Comparison of ENCODE assay signal across 1 cellular context in genomic region chr9:127779136-127779981, GRCh38.
A peak's percentile ranks its signal among the peaks of the same experiment; 100 is the strongest.
TF ChIP-seq lines count a peak whose summit lies in the region.

No MANE protein-coding gene starts in this region.

TF ChIP-seq in GM12878, 131 proteins besides CTCF, POLR2A, EP300 and RAD21 (continues in another document):
- TF ChIP-seq TBL1XR1 (IDR thresholded peaks at IDR 0.05; ENCODE audit: low read depth, low read length) = 0 out of 2 replicates have a peak, but pooled peaks have one; percentile 23
- TF ChIP-seq, protein P1, sequence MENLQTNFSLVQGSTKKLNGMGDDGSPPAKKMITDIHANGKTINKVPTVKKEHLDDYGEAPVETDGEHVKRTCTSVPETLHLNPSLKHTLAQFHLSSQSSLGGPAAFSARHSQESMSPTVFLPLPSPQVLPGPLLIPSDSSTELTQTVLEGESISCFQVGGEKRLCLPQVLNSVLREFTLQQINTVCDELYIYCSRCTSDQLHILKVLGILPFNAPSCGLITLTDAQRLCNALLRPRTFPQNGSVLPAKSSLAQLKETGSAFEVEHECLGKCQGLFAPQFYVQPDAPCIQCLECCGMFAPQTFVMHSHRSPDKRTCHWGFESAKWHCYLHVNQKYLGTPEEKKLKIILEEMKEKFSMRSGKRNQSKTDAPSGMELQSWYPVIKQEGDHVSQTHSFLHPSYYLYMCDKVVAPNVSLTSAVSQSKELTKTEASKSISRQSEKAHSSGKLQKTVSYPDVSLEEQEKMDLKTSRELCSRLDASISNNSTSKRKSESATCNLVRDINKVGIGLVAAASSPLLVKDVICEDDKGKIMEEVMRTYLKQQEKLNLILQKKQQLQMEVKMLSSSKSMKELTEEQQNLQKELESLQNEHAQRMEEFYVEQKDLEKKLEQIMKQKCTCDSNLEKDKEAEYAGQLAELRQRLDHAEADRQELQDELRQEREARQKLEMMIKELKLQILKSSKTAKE (IDR thresholded peaks at IDR 0.05; ENCODE audit: low read depth, poor library complexity, severe bottlenecking) = peak; percentile 34
- no peak for TF ChIP-seq HCFC1 (IDR thresholded peaks at IDR 0.05; ENCODE audit: low read length)
- TF ChIP-seq USF2 (IDR thresholded peaks at IDR 0.05; ENCODE audit: borderline replicate concordance, low read depth, low read length) = no peak
- TF ChIP-seq, protein P2, sequence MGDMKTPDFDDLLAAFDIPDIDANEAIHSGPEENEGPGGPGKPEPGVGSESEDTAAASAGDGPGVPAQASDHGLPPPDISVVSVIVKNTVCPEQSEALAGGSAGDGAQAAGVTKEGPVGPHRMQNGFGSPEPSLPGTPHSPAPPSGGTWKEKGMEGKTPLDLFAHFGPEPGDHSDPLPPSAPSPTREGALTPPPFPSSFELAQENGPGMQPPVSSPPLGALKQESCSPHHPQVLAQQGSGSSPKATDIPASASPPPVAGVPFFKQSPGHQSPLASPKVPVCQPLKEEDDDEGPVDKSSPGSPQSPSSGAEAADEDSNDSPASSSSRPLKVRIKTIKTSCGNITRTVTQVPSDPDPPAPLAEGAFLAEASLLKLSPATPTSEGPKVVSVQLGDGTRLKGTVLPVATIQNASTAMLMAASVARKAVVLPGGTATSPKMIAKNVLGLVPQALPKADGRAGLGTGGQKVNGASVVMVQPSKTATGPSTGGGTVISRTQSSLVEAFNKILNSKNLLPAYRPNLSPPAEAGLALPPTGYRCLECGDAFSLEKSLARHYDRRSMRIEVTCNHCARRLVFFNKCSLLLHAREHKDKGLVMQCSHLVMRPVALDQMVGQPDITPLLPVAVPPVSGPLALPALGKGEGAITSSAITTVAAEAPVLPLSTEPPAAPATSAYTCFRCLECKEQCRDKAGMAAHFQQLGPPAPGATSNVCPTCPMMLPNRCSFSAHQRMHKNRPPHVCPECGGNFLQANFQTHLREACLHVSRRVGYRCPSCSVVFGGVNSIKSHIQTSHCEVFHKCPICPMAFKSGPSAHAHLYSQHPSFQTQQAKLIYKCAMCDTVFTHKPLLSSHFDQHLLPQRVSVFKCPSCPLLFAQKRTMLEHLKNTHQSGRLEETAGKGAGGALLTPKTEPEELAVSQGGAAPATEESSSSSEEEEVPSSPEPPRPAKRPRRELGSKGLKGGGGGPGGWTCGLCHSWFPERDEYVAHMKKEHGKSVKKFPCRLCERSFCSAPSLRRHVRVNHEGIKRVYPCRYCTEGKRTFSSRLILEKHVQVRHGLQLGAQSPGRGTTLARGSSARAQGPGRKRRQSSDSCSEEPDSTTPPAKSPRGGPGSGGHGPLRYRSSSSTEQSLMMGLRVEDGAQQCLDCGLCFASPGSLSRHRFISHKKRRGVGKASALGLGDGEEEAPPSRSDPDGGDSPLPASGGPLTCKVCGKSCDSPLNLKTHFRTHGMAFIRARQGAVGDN (IDR thresholded peaks at IDR 0.05) = peak; percentile 60; the same call in 1 of the 2 replicates
- TF ChIP-seq ATF7 (IDR thresholded peaks at IDR 0.05; ENCODE audit: low read depth) = peak; percentile 60
- no peak for TF ChIP-seq ZBTB11 (CRISPR knock-in tag; IDR thresholded peaks at IDR 0.05)
- no peak for TF ChIP-seq LARP7 (IDR thresholded peaks at IDR 0.05)
- TF ChIP-seq SP1 (IDR thresholded peaks at IDR 0.05; ENCODE audit: low read depth, low read length) = no peak
- TF ChIP-seq BHLHE40 (IDR thresholded peaks at IDR 0.05; ENCODE audit: borderline replicate concordance in 1 of 2, low read depth in 2 of 2, low read length in 1 of 2) = peak; percentile 50 to 64; a peak in 2 of 4 replicates
- no peak for TF ChIP-seq CBFB (IDR thresholded peaks at IDR 0.05; ENCODE audit: low read depth)
- no peak for TF ChIP-seq MEF2A (IDR thresholded peaks at IDR 0.05; ENCODE audit: insufficient read depth, low read depth, low read length)
- TF ChIP-seq, protein P3, sequence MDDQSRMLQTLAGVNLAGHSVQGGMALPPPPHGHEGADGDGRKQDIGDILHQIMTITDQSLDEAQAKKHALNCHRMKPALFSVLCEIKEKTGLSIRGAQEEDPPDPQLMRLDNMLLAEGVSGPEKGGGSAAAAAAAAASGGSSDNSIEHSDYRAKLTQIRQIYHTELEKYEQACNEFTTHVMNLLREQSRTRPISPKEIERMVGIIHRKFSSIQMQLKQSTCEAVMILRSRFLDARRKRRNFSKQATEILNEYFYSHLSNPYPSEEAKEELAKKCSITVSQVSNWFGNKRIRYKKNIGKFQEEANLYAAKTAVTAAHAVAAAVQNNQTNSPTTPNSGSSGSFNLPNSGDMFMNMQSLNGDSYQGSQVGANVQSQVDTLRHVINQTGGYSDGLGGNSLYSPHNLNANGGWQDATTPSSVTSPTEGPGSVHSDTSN (IDR thresholded peaks at IDR 0.05; ENCODE audit: insufficient replicate concordance, low read depth, low read length) = peak; percentile 59
- peak; percentile 53 for TF ChIP-seq MXI1 (IDR thresholded peaks at IDR 0.05; ENCODE audit: low read depth, low read length)
- no peak for TF ChIP-seq GABPA (IDR thresholded peaks at IDR 0.05; ENCODE audit: low read depth)
- TF ChIP-seq TCF12 (IDR thresholded peaks at IDR 0.05; ENCODE audit: low read depth, low read length) = peak; percentile 85
- TF ChIP-seq ZZZ3 (IDR thresholded peaks at IDR 0.05; ENCODE audit: control insufficient read depth, insufficient read length, low read depth) = no peak
- TF ChIP-seq YBX1 (IDR thresholded peaks at IDR 0.05) = no peak
- TF ChIP-seq CBX3 (IDR thresholded peaks at IDR 0.05; ENCODE audit: borderline replicate concordance, low read depth) = no peak
- TF ChIP-seq NR2F1 (conservative IDR thresholded peaks at IDR 0.05) = peak; percentile 23; the same call in 1 of the 2 replicates
- TF ChIP-seq, protein P4, sequence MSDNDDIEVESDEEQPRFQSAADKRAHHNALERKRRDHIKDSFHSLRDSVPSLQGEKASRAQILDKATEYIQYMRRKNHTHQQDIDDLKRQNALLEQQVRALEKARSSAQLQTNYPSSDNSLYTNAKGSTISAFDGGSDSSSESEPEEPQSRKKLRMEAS (IDR thresholded peaks at IDR 0.05; ENCODE audit: low read depth, low read length) = peak; percentile 56; the same call in 1 of the 2 replicates
- TF ChIP-seq DPF2 (IDR thresholded peaks at IDR 0.05) = no peak; the same call in 1 of the 2 replicates
- no peak for TF ChIP-seq STAT3 (IDR thresholded peaks at IDR 0.05; ENCODE audit: low read depth, low read length)
- no peak for TF ChIP-seq EZH2 (IDR thresholded peaks at IDR 0.05; ENCODE audit: borderline replicate concordance, control insufficient read depth, low read depth, low read length)
- TF ChIP-seq SREBF2 (IDR thresholded peaks at IDR 0.05; ENCODE audit: low read length) = no peak
- 0 out of 2 replicates have a peak, but pooled peaks have one; percentile 31 for TF ChIP-seq HDGF (IDR thresholded peaks at IDR 0.05)
- TF ChIP-seq, protein P5, sequence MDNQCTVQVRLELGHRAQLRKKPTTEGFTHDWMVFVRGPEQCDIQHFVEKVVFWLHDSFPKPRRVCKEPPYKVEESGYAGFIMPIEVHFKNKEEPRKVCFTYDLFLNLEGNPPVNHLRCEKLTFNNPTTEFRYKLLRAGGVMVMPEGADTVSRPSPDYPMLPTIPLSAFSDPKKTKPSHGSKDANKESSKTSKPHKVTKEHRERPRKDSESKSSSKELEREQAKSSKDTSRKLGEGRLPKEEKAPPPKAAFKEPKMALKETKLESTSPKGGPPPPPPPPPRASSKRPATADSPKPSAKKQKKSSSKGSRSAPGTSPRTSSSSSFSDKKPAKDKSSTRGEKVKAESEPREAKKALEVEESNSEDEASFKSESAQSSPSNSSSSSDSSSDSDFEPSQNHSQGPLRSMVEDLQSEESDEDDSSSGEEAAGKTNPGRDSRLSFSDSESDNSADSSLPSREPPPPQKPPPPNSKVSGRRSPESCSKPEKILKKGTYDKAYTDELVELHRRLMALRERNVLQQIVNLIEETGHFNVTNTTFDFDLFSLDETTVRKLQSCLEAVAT (IDR thresholded peaks at IDR 0.05) = peak; percentile 36; the same call in 1 of the 2 replicates
- no peak for TF ChIP-seq ZBTB33 (IDR thresholded peaks at IDR 0.05)
- TF ChIP-seq JUND (IDR thresholded peaks at IDR 0.05; ENCODE audit: low read depth, low read length) = no peak
- TF ChIP-seq RUNX3 (IDR thresholded peaks at IDR 0.05; ENCODE audit: low read length) = no peak
- TF ChIP-seq, protein P6, sequence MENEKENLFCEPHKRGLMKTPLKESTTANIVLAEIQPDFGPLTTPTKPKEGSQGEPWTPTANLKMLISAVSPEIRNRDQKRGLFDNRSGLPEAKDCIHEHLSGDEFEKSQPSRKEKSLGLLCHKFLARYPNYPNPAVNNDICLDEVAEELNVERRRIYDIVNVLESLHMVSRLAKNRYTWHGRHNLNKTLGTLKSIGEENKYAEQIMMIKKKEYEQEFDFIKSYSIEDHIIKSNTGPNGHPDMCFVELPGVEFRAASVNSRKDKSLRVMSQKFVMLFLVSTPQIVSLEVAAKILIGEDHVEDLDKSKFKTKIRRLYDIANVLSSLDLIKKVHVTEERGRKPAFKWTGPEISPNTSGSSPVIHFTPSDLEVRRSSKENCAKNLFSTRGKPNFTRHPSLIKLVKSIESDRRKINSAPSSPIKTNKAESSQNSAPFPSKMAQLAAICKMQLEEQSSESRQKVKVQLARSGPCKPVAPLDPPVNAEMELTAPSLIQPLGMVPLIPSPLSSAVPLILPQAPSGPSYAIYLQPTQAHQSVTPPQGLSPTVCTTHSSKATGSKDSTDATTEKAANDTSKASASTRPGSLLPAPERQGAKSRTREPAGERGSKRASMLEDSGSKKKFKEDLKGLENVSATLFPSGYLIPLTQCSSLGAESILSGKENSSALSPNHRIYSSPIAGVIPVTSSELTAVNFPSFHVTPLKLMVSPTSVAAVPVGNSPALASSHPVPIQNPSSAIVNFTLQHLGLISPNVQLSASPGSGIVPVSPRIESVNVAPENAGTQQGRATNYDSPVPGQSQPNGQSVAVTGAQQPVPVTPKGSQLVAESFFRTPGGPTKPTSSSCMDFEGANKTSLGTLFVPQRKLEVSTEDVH (IDR thresholded peaks at IDR 0.05; ENCODE audit: low read depth, partially characterized antibody) = no peak
- TF ChIP-seq EGR1 (IDR thresholded peaks at IDR 0.05; ENCODE audit: borderline replicate concordance in 1 of 2, low read depth in 2 of 2, low read length in 2 of 2) = peak in 1 of 2 experiments; percentile 28; a peak in 1 of 3 replicates
- no peak for TF ChIP-seq ZNF384 (IDR thresholded peaks at IDR 0.05; ENCODE audit: borderline replicate concordance, low read depth, low read length)
- no peak for TF ChIP-seq ZNF274 (IDR thresholded peaks at IDR 0.05; ENCODE audit: insufficient read depth, insufficient read length)
- TF ChIP-seq, protein P7, sequence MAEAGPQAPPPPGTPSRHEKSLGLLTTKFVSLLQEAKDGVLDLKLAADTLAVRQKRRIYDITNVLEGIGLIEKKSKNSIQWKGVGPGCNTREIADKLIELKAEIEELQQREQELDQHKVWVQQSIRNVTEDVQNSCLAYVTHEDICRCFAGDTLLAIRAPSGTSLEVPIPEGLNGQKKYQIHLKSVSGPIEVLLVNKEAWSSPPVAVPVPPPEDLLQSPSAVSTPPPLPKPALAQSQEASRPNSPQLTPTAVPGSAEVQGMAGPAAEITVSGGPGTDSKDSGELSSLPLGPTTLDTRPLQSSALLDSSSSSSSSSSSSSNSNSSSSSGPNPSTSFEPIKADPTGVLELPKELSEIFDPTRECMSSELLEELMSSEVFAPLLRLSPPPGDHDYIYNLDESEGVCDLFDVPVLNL (IDR thresholded peaks at IDR 0.05; ENCODE audit: low read depth, low read length) = no peak
- TF ChIP-seq MTA2 (IDR thresholded peaks at IDR 0.05; ENCODE audit: low read depth) = peak; percentile 53; the same call in 1 of the 2 replicates
